Comparison of ENCODE assay signal across 1 cellular context in genomic region chr1:8182034-8182761, GRCh38.
TF ChIP-seq lines count a peak whose summit lies in the region.

No MANE protein-coding gene starts in this region.

TF ChIP-seq in HepG2, 621 proteins besides CTCF, POLR2A, EP300 and RAD21 (continued from another document and continues in another):
- TF ChIP-seq, protein P1, sequence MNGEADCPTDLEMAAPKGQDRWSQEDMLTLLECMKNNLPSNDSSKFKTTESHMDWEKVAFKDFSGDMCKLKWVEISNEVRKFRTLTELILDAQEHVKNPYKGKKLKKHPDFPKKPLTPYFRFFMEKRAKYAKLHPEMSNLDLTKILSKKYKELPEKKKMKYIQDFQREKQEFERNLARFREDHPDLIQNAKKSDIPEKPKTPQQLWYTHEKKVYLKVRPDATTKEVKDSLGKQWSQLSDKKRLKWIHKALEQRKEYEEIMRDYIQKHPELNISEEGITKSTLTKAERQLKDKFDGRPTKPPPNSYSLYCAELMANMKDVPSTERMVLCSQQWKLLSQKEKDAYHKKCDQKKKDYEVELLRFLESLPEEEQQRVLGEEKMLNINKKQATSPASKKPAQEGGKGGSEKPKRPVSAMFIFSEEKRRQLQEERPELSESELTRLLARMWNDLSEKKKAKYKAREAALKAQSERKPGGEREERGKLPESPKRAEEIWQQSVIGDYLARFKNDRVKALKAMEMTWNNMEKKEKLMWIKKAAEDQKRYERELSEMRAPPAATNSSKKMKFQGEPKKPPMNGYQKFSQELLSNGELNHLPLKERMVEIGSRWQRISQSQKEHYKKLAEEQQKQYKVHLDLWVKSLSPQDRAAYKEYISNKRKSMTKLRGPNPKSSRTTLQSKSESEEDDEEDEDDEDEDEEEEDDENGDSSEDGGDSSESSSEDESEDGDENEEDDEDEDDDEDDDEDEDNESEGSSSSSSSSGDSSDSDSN (CRISPR knock-in tag; IDR thresholded peaks at IDR 0.05), result no peak
- TF ChIP-seq TERF1 (CRISPR knock-in tag; IDR thresholded peaks at IDR 0.05) (no peak), NPAS2 (CRISPR knock-in tag; IDR thresholded peaks at IDR 0.05; ENCODE audit: borderline replicate concordance) (no peak), CHD2 (IDR thresholded peaks at IDR 0.05; ENCODE audit: low read depth, low read length) (no peak), PRMT3 (CRISPR knock-in tag; IDR thresholded peaks at IDR 0.05; ENCODE audit: borderline replicate concordance, low read depth) (no peak), EHMT2 (IDR thresholded peaks at IDR 0.05; ENCODE audit: borderline replicate concordance, low read depth, low read length) (no peak), RNF2 (conservative IDR thresholded peaks at IDR 0.05; ENCODE audit: low read depth) (peak; percentile 52; the same call in 1 of the 2 replicates), ZBTB25 (CRISPR knock-in tag; IDR thresholded peaks at IDR 0.05) (no peak; the same call in 1 of the 2 replicates), ISL2 (CRISPR knock-in tag; IDR thresholded peaks at IDR 0.05) (no peak), HES4 (CRISPR knock-in tag; IDR thresholded peaks at IDR 0.05; ENCODE audit: borderline replicate concordance) (no peak), ZNF382 (CRISPR knock-in tag; IDR thresholded peaks at IDR 0.05; ENCODE audit: borderline replicate concordance) (no peak), ZMYM3 (CRISPR knock-in tag; IDR thresholded peaks at IDR 0.05) (no peak), PHF5A (CRISPR knock-in tag; IDR thresholded peaks at IDR 0.05; ENCODE audit: low read depth, unreplicated experiment) (peak; percentile 49), CENPT (CRISPR knock-in tag; IDR thresholded peaks at IDR 0.05; ENCODE audit: low read depth) (no peak), MLLT10 (CRISPR knock-in tag; IDR thresholded peaks at IDR 0.05) (no peak), ZNF232 (CRISPR knock-in tag; IDR thresholded peaks at IDR 0.05; ENCODE audit: borderline replicate concordance) (peak; percentile 73; the same call in 1 of the 2 replicates), CERS6 (CRISPR knock-in tag; IDR thresholded peaks at IDR 0.05) (no peak), ZBTB42 (CRISPR knock-in tag; IDR thresholded peaks at IDR 0.05) (no peak), PAF1 (CRISPR knock-in tag; IDR thresholded peaks at IDR 0.05) (no peak), ZNF510 (CRISPR knock-in tag; IDR thresholded peaks at IDR 0.05; ENCODE audit: low read depth) (no peak; the same call in 1 of the 2 replicates), ZNF280D (CRISPR knock-in tag; IDR thresholded peaks at IDR 0.05) (no peak), ZKSCAN8 (CRISPR knock-in tag; IDR thresholded peaks at IDR 0.05; ENCODE audit: borderline replicate concordance) (peak; percentile 35; the same call in 1 of the 2 replicates), ETV6 (CRISPR knock-in tag; conservative IDR thresholded peaks at IDR 0.05) (no peak), SUZ12 (IDR thresholded peaks at IDR 0.05; ENCODE audit: low read depth, low read length) (no peak), MATR3 (CRISPR knock-in tag; IDR thresholded peaks at IDR 0.05) (no peak), ZNF468 (CRISPR knock-in tag; IDR thresholded peaks at IDR 0.05) (no peak), PBX2 (CRISPR knock-in tag; IDR thresholded peaks at IDR 0.05) (no peak), WIZ (CRISPR knock-in tag; IDR thresholded peaks at IDR 0.05) (no peak), ATAD3A (CRISPR knock-in tag; IDR thresholded peaks at IDR 0.05) (no peak), ESRRA (CRISPR knock-in tag; IDR thresholded peaks at IDR 0.05; ENCODE audit: low read depth) (no peak), ZNF543 (CRISPR knock-in tag; IDR thresholded peaks at IDR 0.05) (no peak), MAFG (CRISPR knock-in tag; IDR thresholded peaks at IDR 0.05) (no peak), ATM (IDR thresholded peaks at IDR 0.05; ENCODE audit: borderline replicate concordance) (no peak), ZNF768 (CRISPR knock-in tag; IDR thresholded peaks at IDR 0.05) (no peak)
- TF ChIP-seq, protein P2, sequence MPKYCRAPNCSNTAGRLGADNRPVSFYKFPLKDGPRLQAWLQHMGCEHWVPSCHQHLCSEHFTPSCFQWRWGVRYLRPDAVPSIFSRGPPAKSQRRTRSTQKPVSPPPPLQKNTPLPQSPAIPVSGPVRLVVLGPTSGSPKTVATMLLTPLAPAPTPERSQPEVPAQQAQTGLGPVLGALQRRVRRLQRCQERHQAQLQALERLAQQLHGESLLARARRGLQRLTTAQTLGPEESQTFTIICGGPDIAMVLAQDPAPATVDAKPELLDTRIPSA (CRISPR knock-in tag; IDR thresholded peaks at IDR 0.05; ENCODE audit: borderline replicate concordance), result no peak
- TF ChIP-seq, protein P3, sequence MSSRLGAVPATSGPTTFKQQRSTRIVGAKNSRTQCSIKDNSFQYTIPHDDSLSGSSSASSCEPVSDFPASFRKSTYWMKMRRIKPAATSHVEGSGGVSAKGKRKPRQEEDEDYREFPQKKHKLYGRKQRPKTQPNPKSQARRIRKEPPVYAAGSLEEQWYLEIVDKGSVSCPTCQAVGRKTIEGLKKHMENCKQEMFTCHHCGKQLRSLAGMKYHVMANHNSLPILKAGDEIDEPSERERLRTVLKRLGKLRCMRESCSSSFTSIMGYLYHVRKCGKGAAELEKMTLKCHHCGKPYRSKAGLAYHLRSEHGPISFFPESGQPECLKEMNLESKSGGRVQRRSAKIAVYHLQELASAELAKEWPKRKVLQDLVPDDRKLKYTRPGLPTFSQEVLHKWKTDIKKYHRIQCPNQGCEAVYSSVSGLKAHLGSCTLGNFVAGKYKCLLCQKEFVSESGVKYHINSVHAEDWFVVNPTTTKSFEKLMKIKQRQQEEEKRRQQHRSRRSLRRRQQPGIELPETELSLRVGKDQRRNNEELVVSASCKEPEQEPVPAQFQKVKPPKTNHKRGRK (CRISPR knock-in tag; IDR thresholded peaks at IDR 0.05), result no peak
- TF ChIP-seq, protein P4, sequence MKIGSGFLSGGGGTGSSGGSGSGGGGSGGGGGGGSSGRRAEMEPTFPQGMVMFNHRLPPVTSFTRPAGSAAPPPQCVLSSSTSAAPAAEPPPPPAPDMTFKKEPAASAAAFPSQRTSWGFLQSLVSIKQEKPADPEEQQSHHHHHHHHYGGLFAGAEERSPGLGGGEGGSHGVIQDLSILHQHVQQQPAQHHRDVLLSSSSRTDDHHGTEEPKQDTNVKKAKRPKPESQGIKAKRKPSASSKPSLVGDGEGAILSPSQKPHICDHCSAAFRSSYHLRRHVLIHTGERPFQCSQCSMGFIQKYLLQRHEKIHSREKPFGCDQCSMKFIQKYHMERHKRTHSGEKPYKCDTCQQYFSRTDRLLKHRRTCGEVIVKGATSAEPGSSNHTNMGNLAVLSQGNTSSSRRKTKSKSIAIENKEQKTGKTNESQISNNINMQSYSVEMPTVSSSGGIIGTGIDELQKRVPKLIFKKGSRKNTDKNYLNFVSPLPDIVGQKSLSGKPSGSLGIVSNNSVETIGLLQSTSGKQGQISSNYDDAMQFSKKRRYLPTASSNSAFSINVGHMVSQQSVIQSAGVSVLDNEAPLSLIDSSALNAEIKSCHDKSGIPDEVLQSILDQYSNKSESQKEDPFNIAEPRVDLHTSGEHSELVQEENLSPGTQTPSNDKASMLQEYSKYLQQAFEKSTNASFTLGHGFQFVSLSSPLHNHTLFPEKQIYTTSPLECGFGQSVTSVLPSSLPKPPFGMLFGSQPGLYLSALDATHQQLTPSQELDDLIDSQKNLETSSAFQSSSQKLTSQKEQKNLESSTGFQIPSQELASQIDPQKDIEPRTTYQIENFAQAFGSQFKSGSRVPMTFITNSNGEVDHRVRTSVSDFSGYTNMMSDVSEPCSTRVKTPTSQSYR (CRISPR knock-in tag; IDR thresholded peaks at IDR 0.05; ENCODE audit: borderline replicate concordance), result peak; percentile 18; the same call in 1 of the 2 replicates
- TF ChIP-seq, protein P5, sequence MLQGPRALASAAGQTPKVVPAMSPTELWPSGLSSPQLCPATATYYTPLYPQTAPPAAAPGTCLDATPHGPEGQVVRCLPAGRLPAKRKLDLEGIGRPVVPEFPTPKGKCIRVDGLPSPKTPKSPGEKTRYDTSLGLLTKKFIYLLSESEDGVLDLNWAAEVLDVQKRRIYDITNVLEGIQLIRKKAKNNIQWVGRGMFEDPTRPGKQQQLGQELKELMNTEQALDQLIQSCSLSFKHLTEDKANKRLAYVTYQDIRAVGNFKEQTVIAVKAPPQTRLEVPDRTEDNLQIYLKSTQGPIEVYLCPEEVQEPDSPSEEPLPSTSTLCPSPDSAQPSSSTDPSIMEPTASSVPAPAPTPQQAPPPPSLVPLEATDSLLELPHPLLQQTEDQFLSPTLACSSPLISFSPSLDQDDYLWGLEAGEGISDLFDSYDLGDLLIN (CRISPR knock-in tag; IDR thresholded peaks at IDR 0.05; ENCODE audit: borderline replicate concordance), result no peak
- TF ChIP-seq, protein P6, sequence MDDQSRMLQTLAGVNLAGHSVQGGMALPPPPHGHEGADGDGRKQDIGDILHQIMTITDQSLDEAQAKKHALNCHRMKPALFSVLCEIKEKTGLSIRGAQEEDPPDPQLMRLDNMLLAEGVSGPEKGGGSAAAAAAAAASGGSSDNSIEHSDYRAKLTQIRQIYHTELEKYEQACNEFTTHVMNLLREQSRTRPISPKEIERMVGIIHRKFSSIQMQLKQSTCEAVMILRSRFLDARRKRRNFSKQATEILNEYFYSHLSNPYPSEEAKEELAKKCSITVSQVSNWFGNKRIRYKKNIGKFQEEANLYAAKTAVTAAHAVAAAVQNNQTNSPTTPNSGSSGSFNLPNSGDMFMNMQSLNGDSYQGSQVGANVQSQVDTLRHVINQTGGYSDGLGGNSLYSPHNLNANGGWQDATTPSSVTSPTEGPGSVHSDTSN (CRISPR knock-in tag; IDR thresholded peaks at IDR 0.05; ENCODE audit: borderline replicate concordance), result no peak
- TF ChIP-seq, protein P7, sequence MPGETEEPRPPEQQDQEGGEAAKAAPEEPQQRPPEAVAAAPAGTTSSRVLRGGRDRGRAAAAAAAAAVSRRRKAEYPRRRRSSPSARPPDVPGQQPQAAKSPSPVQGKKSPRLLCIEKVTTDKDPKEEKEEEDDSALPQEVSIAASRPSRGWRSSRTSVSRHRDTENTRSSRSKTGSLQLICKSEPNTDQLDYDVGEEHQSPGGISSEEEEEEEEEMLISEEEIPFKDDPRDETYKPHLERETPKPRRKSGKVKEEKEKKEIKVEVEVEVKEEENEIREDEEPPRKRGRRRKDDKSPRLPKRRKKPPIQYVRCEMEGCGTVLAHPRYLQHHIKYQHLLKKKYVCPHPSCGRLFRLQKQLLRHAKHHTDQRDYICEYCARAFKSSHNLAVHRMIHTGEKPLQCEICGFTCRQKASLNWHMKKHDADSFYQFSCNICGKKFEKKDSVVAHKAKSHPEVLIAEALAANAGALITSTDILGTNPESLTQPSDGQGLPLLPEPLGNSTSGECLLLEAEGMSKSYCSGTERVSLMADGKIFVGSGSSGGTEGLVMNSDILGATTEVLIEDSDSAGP (CRISPR knock-in tag; IDR thresholded peaks at IDR 0.05; ENCODE audit: borderline replicate concordance), result no peak
